Comparison of ENCODE assay signal across 2 cellular contexts in the genomic region with DNA sequence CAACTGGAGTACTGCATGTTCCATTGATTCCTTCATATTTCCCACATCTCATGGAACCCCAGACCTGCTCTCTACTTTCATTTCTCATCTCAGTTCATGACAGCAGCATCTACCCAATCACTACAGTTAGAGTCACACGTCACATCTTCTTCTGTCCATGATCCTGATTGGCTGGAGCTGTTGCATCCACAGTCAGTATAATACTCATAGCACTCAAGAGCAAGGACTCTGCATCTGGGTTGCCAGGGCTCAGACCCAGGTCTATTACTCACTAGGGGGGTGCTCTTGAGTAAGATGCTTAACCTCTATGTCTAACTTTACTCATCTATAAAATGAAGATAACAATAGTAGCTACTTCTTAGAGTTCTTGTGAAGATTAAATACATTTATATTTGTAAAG.
TF ChIP-seq lines count a peak whose summit lies in the region.

No MANE protein-coding gene starts in this region.

TF ChIP-seq in HepG2, 621 proteins besides CTCF, POLR2A, EP300 and RAD21:
- peak; percentile 28; the same call in 1 of the 2 replicates for TF ChIP-seq CREB1 (IDR thresholded peaks at IDR 0.05)
- no peak for TF ChIP-seq CREB1 (CRISPR knock-in tag; IDR thresholded peaks at IDR 0.05)
- TF ChIP-seq ZZZ3 (CRISPR knock-in tag; IDR thresholded peaks at IDR 0.05; ENCODE audit: borderline replicate concordance): no peak
- TF ChIP-seq KIAA2018 (CRISPR knock-in tag; IDR thresholded peaks at IDR 0.05; ENCODE audit: borderline replicate concordance): no peak

TF ChIP-seq in K562, 482 proteins besides CTCF, POLR2A, EP300 and RAD21:
- TF ChIP-seq HMGN3 (IDR thresholded peaks at IDR 0.05; ENCODE audit: borderline replicate concordance, extremely low read depth, insufficient read length, low read depth, low read length) (no peak), JUND (IDR thresholded peaks at IDR 0.05; ENCODE audit: borderline replicate concordance, low read depth, low read length) (no peak), JUND (tag; IDR thresholded peaks at IDR 0.05; ENCODE audit: borderline replicate concordance, low read depth, low read length) (no peak), GABPB1 (CRISPR knock-in tag; IDR thresholded peaks at IDR 0.05) (no peak), ZNF668 (CRISPR knock-in tag; IDR thresholded peaks at IDR 0.05) (no peak), MCM3 (IDR thresholded peaks at IDR 0.05) (no peak), POLR2H (tag; IDR thresholded peaks at IDR 0.05; ENCODE audit: low read depth) (no peak), ZNF354B (CRISPR knock-in tag; IDR thresholded peaks at IDR 0.05) (no peak), FOXA3 (CRISPR knock-in tag; conservative IDR thresholded peaks at IDR 0.05 in 1 of 2, IDR thresholded peaks at IDR 0.05 in 1 of 2) (no peak), NCOA6 (IDR thresholded peaks at IDR 0.05) (no peak), RBBP5 (IDR thresholded peaks at IDR 0.05; ENCODE audit: borderline replicate concordance, insufficient read depth, low read length, poor library complexity, severe bottlenecking) (no peak), CBX1 (IDR thresholded peaks at IDR 0.05; ENCODE audit: low read depth) (no peak), BRD4 (IDR thresholded peaks at IDR 0.05) (no peak)
- TF ChIP-seq, protein P1, sequence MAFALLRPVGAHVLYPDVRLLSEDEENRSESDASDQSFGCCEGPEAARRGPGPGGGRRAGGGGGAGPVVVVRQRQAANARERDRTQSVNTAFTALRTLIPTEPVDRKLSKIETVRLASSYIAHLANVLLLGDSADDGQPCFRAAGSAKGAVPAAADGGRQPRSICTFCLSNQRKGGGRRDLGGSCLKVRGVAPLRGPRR (CRISPR knock-in tag; IDR thresholded peaks at IDR 0.05): no peak
